In genomic region chr3:47227678-47228077, GRCh38 we compare ENCODE assay signal across 8 cellular contexts. TPM values are rescaled to one million over a fixed set of nuclear protein-coding genes. Genes with fewer than 3 reads are reported as not detected.
DNase-seq lines count a peak whose midpoint lies in the region; ATAC-seq and TF ChIP-seq lines count a peak whose summit lies in the region.

No MANE protein-coding gene starts in this region.

- H3K27ac ChIP-seq in caudate nucleus (ENCODE audit: low read depth, low read length), result peak overlapping the region; percentile 30
- H3K27ac ChIP-seq in substantia nigra (ENCODE audit: low read depth, low read length, poor library complexity, severe bottlenecking), result peak overlapping the region; percentile 58

- DNase-seq in caudate nucleus (lab: John Stamatoyannopoulos, UW), result peak in 3 of 61 donors; percentile 9 to 22 (median 15)
- peak in 12 of 49 donors; percentile 7 to 43 (median 23) for DNase-seq in substantia nigra (lab: John Stamatoyannopoulos, UW)
- no peak for DNase-seq in ureter (ENCODE audit: low spot score)
- DNase-seq in NCI-H526 (lab: John Stamatoyannopoulos, UW), result no peak
- DNase-seq in AG08395 (ENCODE audit: low spot score), result no peak
- DNase-seq in omental fat pad (ENCODE audit: low spot score), result no peak

- TF ChIP-seq CTCF in omental fat pad (IDR thresholded peaks at IDR 0.05), result no peak

- peak; percentile 77 for ATAC-seq in GM19395 (IDR thresholded peaks at IDR 0.05; ENCODE audit: unreplicated experiment)
- peak; percentile 48 for ATAC-seq in HG03103 (IDR thresholded peaks at IDR 0.05; ENCODE audit: low read depth, unreplicated experiment)
- no peak for ATAC-seq in omental fat pad (ENCODE audit: low FRiP score)

RNA-seq across cellular contexts. Expression of gene KIF9, which starts 54.9 kb away (rescaled TPM):
- total RNA-seq in ureter (12.7 TPM), omental fat pad (10 to 100 TPM in 2 of 4 donors, 1 to 10 TPM in 2; 2.8 to 16.1 (median 9.4) TPM)

RNA-seq across cellular contexts. Expression of gene KLHL18, which starts 55.1 kb away (rescaled TPM):
- total RNA-seq in ureter (27.2 TPM), omental fat pad (10 to 100 TPM; 13.7 to 30.3 (median 15.4) TPM)
